Comparison of ENCODE assay signal across 1 cellular context in the genomic region with DNA sequence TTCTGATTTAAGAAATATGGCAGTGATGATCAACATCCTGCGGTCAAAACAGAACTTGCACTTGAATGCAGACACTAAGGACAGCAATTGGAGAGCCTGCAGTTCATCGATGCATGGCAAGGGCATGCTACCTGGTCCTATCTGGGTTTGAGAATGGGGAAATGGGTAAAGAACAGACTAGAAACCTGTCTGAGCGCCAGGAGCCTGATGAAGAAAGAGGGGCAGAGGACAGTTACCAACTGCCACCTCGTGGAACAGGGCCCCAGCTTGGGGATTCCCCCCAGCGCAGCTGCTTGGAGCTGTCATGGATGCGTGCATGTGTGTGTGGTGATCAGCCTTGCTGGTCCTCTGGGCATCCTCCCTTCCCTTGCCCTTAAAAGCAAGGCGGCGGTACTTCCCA.
A peak's percentile ranks its signal among the peaks of the same experiment; 100 is the strongest.
TF ChIP-seq lines count a peak whose summit lies in the region.

No MANE protein-coding gene starts in this region.

TF ChIP-seq in GM12878, 131 proteins besides CTCF, POLR2A, EP300 and RAD21 (continued from another document and continues in another):
- TF ChIP-seq, protein P1, sequence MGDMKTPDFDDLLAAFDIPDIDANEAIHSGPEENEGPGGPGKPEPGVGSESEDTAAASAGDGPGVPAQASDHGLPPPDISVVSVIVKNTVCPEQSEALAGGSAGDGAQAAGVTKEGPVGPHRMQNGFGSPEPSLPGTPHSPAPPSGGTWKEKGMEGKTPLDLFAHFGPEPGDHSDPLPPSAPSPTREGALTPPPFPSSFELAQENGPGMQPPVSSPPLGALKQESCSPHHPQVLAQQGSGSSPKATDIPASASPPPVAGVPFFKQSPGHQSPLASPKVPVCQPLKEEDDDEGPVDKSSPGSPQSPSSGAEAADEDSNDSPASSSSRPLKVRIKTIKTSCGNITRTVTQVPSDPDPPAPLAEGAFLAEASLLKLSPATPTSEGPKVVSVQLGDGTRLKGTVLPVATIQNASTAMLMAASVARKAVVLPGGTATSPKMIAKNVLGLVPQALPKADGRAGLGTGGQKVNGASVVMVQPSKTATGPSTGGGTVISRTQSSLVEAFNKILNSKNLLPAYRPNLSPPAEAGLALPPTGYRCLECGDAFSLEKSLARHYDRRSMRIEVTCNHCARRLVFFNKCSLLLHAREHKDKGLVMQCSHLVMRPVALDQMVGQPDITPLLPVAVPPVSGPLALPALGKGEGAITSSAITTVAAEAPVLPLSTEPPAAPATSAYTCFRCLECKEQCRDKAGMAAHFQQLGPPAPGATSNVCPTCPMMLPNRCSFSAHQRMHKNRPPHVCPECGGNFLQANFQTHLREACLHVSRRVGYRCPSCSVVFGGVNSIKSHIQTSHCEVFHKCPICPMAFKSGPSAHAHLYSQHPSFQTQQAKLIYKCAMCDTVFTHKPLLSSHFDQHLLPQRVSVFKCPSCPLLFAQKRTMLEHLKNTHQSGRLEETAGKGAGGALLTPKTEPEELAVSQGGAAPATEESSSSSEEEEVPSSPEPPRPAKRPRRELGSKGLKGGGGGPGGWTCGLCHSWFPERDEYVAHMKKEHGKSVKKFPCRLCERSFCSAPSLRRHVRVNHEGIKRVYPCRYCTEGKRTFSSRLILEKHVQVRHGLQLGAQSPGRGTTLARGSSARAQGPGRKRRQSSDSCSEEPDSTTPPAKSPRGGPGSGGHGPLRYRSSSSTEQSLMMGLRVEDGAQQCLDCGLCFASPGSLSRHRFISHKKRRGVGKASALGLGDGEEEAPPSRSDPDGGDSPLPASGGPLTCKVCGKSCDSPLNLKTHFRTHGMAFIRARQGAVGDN (IDR thresholded peaks at IDR 0.05) = peak; percentile 16; the same call in 1 of the 2 replicates
- TF ChIP-seq, protein P2, sequence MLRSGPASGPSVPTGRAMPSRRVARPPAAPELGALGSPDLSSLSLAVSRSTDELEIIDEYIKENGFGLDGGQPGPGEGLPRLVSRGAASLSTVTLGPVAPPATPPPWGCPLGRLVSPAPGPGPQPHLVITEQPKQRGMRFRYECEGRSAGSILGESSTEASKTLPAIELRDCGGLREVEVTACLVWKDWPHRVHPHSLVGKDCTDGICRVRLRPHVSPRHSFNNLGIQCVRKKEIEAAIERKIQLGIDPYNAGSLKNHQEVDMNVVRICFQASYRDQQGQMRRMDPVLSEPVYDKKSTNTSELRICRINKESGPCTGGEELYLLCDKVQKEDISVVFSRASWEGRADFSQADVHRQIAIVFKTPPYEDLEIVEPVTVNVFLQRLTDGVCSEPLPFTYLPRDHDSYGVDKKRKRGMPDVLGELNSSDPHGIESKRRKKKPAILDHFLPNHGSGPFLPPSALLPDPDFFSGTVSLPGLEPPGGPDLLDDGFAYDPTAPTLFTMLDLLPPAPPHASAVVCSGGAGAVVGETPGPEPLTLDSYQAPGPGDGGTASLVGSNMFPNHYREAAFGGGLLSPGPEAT (IDR thresholded peaks at IDR 0.05; ENCODE audit: low read depth) = 0 out of 2 replicates have a peak, but pooled peaks have one; percentile 12
- TF ChIP-seq, protein P3, sequence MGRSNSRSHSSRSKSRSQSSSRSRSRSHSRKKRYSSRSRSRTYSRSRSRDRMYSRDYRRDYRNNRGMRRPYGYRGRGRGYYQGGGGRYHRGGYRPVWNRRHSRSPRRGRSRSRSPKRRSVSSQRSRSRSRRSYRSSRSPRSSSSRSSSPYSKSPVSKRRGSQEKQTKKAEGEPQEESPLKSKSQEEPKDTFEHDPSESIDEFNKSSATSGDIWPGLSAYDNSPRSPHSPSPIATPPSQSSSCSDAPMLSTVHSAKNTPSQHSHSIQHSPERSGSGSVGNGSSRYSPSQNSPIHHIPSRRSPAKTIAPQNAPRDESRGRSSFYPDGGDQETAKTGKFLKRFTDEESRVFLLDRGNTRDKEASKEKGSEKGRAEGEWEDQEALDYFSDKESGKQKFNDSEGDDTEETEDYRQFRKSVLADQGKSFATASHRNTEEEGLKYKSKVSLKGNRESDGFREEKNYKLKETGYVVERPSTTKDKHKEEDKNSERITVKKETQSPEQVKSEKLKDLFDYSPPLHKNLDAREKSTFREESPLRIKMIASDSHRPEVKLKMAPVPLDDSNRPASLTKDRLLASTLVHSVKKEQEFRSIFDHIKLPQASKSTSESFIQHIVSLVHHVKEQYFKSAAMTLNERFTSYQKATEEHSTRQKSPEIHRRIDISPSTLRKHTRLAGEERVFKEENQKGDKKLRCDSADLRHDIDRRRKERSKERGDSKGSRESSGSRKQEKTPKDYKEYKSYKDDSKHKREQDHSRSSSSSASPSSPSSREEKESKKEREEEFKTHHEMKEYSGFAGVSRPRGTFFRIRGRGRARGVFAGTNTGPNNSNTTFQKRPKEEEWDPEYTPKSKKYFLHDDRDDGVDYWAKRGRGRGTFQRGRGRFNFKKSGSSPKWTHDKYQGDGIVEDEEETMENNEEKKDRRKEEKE (IDR thresholded peaks at IDR 0.05) = no peak
- TF ChIP-seq SMARCA5 (IDR thresholded peaks at IDR 0.05) (no peak), EED (IDR thresholded peaks at IDR 0.05; ENCODE audit: low read depth) (peak; percentile 88), SRF (IDR thresholded peaks at IDR 0.05; ENCODE audit: low read depth in 2 of 2, low read length in 2 of 2) (no peak), NR2F1 (conservative IDR thresholded peaks at IDR 0.05) (no peak), JUNB (IDR thresholded peaks at IDR 0.05) (no peak), DPF2 (IDR thresholded peaks at IDR 0.05) (no peak; the same call in 1 of the 2 replicates), SREBF1 (IDR thresholded peaks at IDR 0.05; ENCODE audit: low read length) (no peak), CBFB (IDR thresholded peaks at IDR 0.05; ENCODE audit: low read depth) (0 out of 2 replicates have a peak, but pooled peaks have one; percentile 47), ZNF384 (IDR thresholded peaks at IDR 0.05; ENCODE audit: borderline replicate concordance, low read depth, low read length) (no peak), CEBPB (IDR thresholded peaks at IDR 0.05; ENCODE audit: borderline replicate concordance in 1 of 2, low read depth in 2 of 2, low read length in 2 of 2) (no peak), RELA (IDR thresholded peaks at IDR 0.05; ENCODE audit: borderline replicate concordance, partially characterized antibody) (peak; percentile 54), PAX5 (IDR thresholded peaks at IDR 0.05; ENCODE audit: borderline replicate concordance, low read depth, low read length) (peak; percentile 72; the same call in 1 of the 2 replicates), TCF12 (IDR thresholded peaks at IDR 0.05; ENCODE audit: low read depth, low read length) (peak; percentile 90), GATAD2B (conservative IDR thresholded peaks at IDR 0.05; ENCODE audit: low read depth) (no peak), ETV6 (conservative IDR thresholded peaks at IDR 0.05 in 1 of 2, IDR thresholded peaks at IDR 0.05 in 1 of 2; ENCODE audit: borderline replicate concordance in 1 of 2, low read depth in 1 of 2) (no peak), PML (IDR thresholded peaks at IDR 0.05; ENCODE audit: low read length) (no peak), SPI1 (IDR thresholded peaks at IDR 0.05; ENCODE audit: borderline replicate concordance, insufficient read depth, low read depth, low read length) (peak; percentile 66; the same call in 1 of the 2 replicates), ZNF274 (IDR thresholded peaks at IDR 0.05; ENCODE audit: insufficient read depth, insufficient read length) (no peak), NBN (IDR thresholded peaks at IDR 0.05) (0 out of 2 replicates have a peak, but pooled peaks have one; percentile 30), JUND (IDR thresholded peaks at IDR 0.05; ENCODE audit: low read depth, low read length) (no peak), SIN3A (IDR thresholded peaks at IDR 0.05; ENCODE audit: low read depth, low read length) (no peak), NRF1 (conservative IDR thresholded peaks at IDR 0.05; ENCODE audit: low read depth, low read length) (no peak), BACH1 (IDR thresholded peaks at IDR 0.05; ENCODE audit: borderline replicate concordance) (no peak), MTA3 (IDR thresholded peaks at IDR 0.05; ENCODE audit: borderline replicate concordance, low read length) (0 out of 2 replicates have a peak, but pooled peaks have one; percentile 43), POLR2AphosphoS5 (IDR thresholded peaks at IDR 0.05; ENCODE audit: low read length) (no peak), IKZF1 (conservative IDR thresholded peaks at IDR 0.05) (peak; percentile 52), WRNIP1 (IDR thresholded peaks at IDR 0.05; ENCODE audit: borderline replicate concordance, low read depth, low read length) (no peak), TCF7 (IDR thresholded peaks at IDR 0.05; ENCODE audit: borderline replicate concordance) (no peak), EZH2 (IDR thresholded peaks at IDR 0.05; ENCODE audit: borderline replicate concordance, control insufficient read depth, low read depth, low read length) (no peak), NR2C2 (IDR thresholded peaks at IDR 0.05; ENCODE audit: borderline replicate concordance, control insufficient read depth, insufficient read length, low read depth) (no peak), CHD2 (IDR thresholded peaks at IDR 0.05; ENCODE audit: borderline replicate concordance, low read depth, low read length) (no peak), PAX8 (IDR thresholded peaks at IDR 0.05) (no peak), HCFC1 (IDR thresholded peaks at IDR 0.05; ENCODE audit: low read length) (no peak)
- TF ChIP-seq, protein P4, sequence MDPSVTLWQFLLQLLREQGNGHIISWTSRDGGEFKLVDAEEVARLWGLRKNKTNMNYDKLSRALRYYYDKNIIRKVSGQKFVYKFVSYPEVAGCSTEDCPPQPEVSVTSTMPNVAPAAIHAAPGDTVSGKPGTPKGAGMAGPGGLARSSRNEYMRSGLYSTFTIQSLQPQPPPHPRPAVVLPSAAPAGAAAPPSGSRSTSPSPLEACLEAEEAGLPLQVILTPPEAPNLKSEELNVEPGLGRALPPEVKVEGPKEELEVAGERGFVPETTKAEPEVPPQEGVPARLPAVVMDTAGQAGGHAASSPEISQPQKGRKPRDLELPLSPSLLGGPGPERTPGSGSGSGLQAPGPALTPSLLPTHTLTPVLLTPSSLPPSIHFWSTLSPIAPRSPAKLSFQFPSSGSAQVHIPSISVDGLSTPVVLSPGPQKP (IDR thresholded peaks at IDR 0.05; ENCODE audit: low read depth, low read length) = no peak
- TF ChIP-seq, protein P5, sequence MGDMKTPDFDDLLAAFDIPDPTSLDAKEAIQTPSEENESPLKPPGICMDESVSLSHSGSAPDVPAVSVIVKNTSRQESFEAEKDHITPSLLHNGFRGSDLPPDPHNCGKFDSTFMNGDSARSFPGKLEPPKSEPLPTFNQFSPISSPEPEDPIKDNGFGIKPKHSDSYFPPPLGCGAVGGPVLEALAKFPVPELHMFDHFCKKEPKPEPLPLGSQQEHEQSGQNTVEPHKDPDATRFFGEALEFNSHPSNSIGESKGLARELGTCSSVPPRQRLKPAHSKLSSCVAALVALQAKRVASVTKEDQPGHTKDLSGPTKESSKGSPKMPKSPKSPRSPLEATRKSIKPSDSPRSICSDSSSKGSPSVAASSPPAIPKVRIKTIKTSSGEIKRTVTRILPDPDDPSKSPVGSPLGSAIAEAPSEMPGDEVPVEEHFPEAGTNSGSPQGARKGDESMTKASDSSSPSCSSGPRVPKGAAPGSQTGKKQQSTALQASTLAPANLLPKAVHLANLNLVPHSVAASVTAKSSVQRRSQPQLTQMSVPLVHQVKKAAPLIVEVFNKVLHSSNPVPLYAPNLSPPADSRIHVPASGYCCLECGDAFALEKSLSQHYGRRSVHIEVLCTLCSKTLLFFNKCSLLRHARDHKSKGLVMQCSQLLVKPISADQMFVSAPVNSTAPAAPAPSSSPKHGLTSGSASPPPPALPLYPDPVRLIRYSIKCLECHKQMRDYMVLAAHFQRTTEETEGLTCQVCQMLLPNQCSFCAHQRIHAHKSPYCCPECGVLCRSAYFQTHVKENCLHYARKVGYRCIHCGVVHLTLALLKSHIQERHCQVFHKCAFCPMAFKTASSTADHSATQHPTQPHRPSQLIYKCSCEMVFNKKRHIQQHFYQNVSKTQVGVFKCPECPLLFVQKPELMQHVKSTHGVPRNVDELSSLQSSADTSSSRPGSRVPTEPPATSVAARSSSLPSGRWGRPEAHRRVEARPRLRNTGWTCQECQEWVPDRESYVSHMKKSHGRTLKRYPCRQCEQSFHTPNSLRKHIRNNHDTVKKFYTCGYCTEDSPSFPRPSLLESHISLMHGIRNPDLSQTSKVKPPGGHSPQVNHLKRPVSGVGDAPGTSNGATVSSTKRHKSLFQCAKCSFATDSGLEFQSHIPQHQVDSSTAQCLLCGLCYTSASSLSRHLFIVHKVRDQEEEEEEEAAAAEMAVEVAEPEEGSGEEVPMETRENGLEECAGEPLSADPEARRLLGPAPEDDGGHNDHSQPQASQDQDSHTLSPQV (IDR thresholded peaks at IDR 0.05) = no peak
- TF ChIP-seq, protein P6, sequence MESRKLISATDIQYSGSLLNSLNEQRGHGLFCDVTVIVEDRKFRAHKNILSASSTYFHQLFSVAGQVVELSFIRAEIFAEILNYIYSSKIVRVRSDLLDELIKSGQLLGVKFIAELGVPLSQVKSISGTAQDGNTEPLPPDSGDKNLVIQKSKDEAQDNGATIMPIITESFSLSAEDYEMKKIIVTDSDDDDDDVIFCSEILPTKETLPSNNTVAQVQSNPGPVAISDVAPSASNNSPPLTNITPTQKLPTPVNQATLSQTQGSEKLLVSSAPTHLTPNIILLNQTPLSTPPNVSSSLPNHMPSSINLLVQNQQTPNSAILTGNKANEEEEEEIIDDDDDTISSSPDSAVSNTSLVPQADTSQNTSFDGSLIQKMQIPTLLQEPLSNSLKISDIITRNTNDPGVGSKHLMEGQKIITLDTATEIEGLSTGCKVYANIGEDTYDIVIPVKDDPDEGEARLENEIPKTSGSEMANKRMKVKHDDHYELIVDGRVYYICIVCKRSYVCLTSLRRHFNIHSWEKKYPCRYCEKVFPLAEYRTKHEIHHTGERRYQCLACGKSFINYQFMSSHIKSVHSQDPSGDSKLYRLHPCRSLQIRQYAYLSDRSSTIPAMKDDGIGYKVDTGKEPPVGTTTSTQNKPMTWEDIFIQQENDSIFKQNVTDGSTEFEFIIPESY (IDR thresholded peaks at IDR 0.05) = no peak
- TF ChIP-seq, protein P7, sequence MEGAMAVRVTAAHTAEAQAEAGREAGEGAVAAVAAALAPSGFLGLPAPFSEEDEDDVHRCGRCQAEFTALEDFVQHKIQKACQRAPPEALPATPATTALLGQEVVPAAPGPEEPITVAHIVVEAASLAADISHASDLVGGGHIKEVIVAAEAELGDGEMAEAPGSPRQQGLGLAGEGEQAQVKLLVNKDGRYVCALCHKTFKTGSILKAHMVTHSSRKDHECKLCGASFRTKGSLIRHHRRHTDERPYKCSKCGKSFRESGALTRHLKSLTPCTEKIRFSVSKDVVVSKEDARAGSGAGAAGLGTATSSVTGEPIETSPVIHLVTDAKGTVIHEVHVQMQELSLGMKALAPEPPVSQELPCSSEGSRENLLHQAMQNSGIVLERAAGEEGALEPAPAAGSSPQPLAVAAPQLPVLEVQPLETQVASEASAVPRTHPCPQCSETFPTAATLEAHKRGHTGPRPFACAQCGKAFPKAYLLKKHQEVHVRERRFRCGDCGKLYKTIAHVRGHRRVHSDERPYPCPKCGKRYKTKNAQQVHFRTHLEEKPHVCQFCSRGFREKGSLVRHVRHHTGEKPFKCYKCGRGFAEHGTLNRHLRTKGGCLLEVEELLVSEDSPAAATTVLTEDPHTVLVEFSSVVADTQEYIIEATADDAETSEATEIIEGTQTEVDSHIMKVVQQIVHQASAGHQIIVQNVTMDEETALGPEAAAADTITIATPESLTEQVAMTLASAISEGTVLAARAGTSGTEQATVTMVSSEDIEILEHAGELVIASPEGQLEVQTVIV (IDR thresholded peaks at IDR 0.05; ENCODE audit: borderline replicate concordance, partially characterized antibody) = no peak
- TF ChIP-seq, protein P8, sequence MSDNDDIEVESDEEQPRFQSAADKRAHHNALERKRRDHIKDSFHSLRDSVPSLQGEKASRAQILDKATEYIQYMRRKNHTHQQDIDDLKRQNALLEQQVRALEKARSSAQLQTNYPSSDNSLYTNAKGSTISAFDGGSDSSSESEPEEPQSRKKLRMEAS (IDR thresholded peaks at IDR 0.05; ENCODE audit: low read depth, low read length) = peak; percentile 36; the same call in 1 of the 2 replicates
